ENCODE assay signal across 8 cellular contexts in genomic region chr2:7031424-7032245, GRCh38.
DNase-seq lines count a peak whose midpoint lies in the region; ATAC-seq and FAIRE-seq lines count a peak whose summit lies in the region.

No MANE protein-coding gene starts in this region.

- FAIRE-seq in islet of Langerhans (lab: Jason Lieb, UNC): peak; percentile 99

- ATAC-seq in GM18498 (IDR thresholded peaks at IDR 0.05; ENCODE audit: unreplicated experiment): peak; percentile 48
- ATAC-seq in GM19397 (IDR thresholded peaks at IDR 0.05; ENCODE audit: unreplicated experiment): no peak

- DNase-seq in NCI-H2107 (lab: John Stamatoyannopoulos, UW) (peak; percentile 98), activated T-cell treated with anti-CD3 and anti-CD28 coated beads for 1 hour (ENCODE audit: low read depth) (peak; percentile 20), D341Med (ENCODE audit: low spot score) (no peak), cortex of kidney (lab: John Stamatoyannopoulos, UW) (no peak), SK-N-DZ (ENCODE audit: low spot score) (no peak)

Comparison
In these comparisons a context has a peak if more than half of its experiments do, and no peak if none do; other contexts are left out.
1. DNase-seq: peak in NCI-H2107 (single experiment) and activated T-cell treated with anti-CD3 and anti-CD28 coated beads for 1 hour (single experiment); none in D341Med (single experiment), cortex of kidney (single experiment) and SK-N-DZ (single experiment).